Comparison of ENCODE assay signal across 14 cellular contexts in genomic region chr16:11361043-11361442, GRCh38. TPM values are rescaled to one million over a fixed set of nuclear protein-coding genes. Genes with fewer than 3 reads are reported as not detected.
DNase-seq lines count a peak whose midpoint lies in the region; ATAC-seq and FAIRE-seq lines count a peak whose summit lies in the region.
"Had no signal": no experiment of that assay in that cellular context is flagged by ENCODE, and none has a peak within 500 bp of the region (broad histone marks: within the 10 kb centered on the region; RNA-seq: fewer than 3 reads in every experiment).

No MANE protein-coding gene starts in this region.

- no peak overlapping the region for H3K27ac ChIP-seq in CD4-positive, CD25-positive, alpha-beta regulatory T cell (ENCODE audit: insufficient read depth, low read length, poor library complexity, severe bottlenecking)
- no peak overlapping the region for H3K27ac ChIP-seq in naive thymus-derived CD4-positive, alpha-beta T cell (ENCODE audit: low read depth, low read length)
- H3K27ac ChIP-seq: epithelial cell of prostate had no signal

- peak overlapping the region in 2 of 4 donors; percentile 83 to 87 for H3K4me3 Mint-ChIP-seq in CD4-positive, CD25-positive, alpha-beta regulatory T cell
- H3K4me3 Mint-ChIP-seq in activated naive CD8-positive, alpha-beta T cell treated with anti-CD3 and anti-CD28 coated beads for 36 hours = peak overlapping the region; percentile 54
- peak overlapping the region; percentile 75 to 87 (median 84) for H3K4me3 Mint-ChIP-seq in naive thymus-derived CD4-positive, alpha-beta T cell
- H3K4me3 Mint-ChIP-seq: neural crest cell had no signal

- H3K4me3 ChIP-seq in CD4-positive, CD25-positive, alpha-beta regulatory T cell (ENCODE audit: low read depth, low read length) = peak overlapping the region; percentile 79
- H3K4me3 ChIP-seq in naive thymus-derived CD4-positive, alpha-beta T cell (ENCODE audit: low read length) = no peak overlapping the region
- H3K4me3 ChIP-seq: left lung had no signal

- no peak for FAIRE-seq in urothelium cell line (lab: Jason Lieb, UNC)

- peak overlapping the region in 1 of 3 donors; percentile 54 for H3K27ac Mint-ChIP-seq in CD4-positive, CD25-positive, alpha-beta regulatory T cell
- no peak overlapping the region for H3K27ac Mint-ChIP-seq in activated naive CD8-positive, alpha-beta T cell treated with anti-CD3 and anti-CD28 coated beads for 36 hours
- peak overlapping the region in 3 of 9 donors; percentile 46 to 82 (median 50) for H3K27ac Mint-ChIP-seq in naive thymus-derived CD4-positive, alpha-beta T cell

- H3K4me1 Mint-ChIP-seq in CD4-positive, CD25-positive, alpha-beta regulatory T cell = peaks cover 12 to 52% (median 29%) of the 10 kb centered on the region in 4 donors
- H3K4me1 Mint-ChIP-seq in activated naive CD8-positive, alpha-beta T cell treated with anti-CD3 and anti-CD28 coated beads for 36 hours = peaks cover 51% of the 10 kb centered on the region
- peaks cover 33 to 80% (median 63%) of the 10 kb centered on the region in 7 donors for H3K4me1 Mint-ChIP-seq in naive thymus-derived CD4-positive, alpha-beta T cell

- peaks cover 31% of the 10 kb centered on the region for H3K4me1 ChIP-seq in CD4-positive, CD25-positive, alpha-beta regulatory T cell (ENCODE audit: control insufficient read depth, insufficient read depth, low read length, poor library complexity, severe bottlenecking)
- H3K4me1 ChIP-seq in naive thymus-derived CD4-positive, alpha-beta T cell (ENCODE audit: control insufficient read depth in 2 of 2, insufficient read depth in 2 of 2, low read length in 2 of 2) = peaks cover 18 to 37% of the 10 kb centered on the region in 2 donors

- H3K36me3 ChIP-seq in CD4-positive, CD25-positive, alpha-beta regulatory T cell (ENCODE audit: control insufficient read depth, insufficient read depth, low read length) = no peaks in the 10 kb centered on the region
- H3K36me3 ChIP-seq in naive thymus-derived CD4-positive, alpha-beta T cell (ENCODE audit: control insufficient read depth in 2 of 3, insufficient read depth in 3 of 3, low read length in 3 of 3) = no peaks in the 10 kb centered on the region
- H3K36me3 ChIP-seq: left lung had no signal

- no peak for ATAC-seq in CD4-positive, CD25-positive, alpha-beta regulatory T cell (ENCODE audit: low read depth in 2 of 2)
- no peak for ATAC-seq in naive thymus-derived CD4-positive, alpha-beta T cell
- ATAC-seq in GM21786 (IDR thresholded peaks at IDR 0.05; ENCODE audit: unreplicated experiment) = no peak
- ATAC-seq: left lung, right cardiac atrium had no signal

- H3K36me3 Mint-ChIP-seq in CD4-positive, CD25-positive, alpha-beta regulatory T cell = no peaks in the 10 kb centered on the region
- no peaks in the 10 kb centered on the region for H3K36me3 Mint-ChIP-seq in activated naive CD8-positive, alpha-beta T cell treated with anti-CD3 and anti-CD28 coated beads for 36 hours
- peaks cover 0 to 11% (median 0%) of the 10 kb centered on the region in 5 donors for H3K36me3 Mint-ChIP-seq in naive thymus-derived CD4-positive, alpha-beta T cell

- DNase-seq in CD4-positive, CD25-positive, alpha-beta regulatory T cell = no peak
- DNase-seq in EH (ENCODE audit: low read depth) (peak; percentile 57), NCI-H1417 (lab: John Stamatoyannopoulos, UW) (no peak), urothelium cell line (ENCODE audit: low spot score) (no peak)
- no peak for DNase-seq in activated naive CD8-positive, alpha-beta T cell treated with anti-CD3 and anti-CD28 coated beads for 36 hours
- no peak for DNase-seq in naive thymus-derived CD4-positive, alpha-beta T cell
- DNase-seq: activated CD4-positive, alpha-beta T cell treated with anti-CD3 and anti-CD28 coated beads for 4 hours; cerebellar nuclear complex; right cardiac atrium; stimulated activated CD4-positive, alpha-beta T cell treated with anti-CD3 and anti-CD28 coated beads, Interleukin-2, amount 100 ng/mL, for 48 hours had no signal

- CTCF ChIA-PET in naive thymus-derived CD4-positive, alpha-beta T cell (lab: Charles Lee) = no interaction called here

- POLR2A ChIA-PET in naive thymus-derived CD4-positive, alpha-beta T cell (lab: Charles Lee) = interaction anchor here (0.8 kb wide), 1 partner anchor 33 kb away, joined by 3 read pairs; no protein-coding TSS in a partner anchor

- intact Hi-C loops in naive thymus-derived CD4-positive, alpha-beta T cell (cut with micrococcal nuclease) = no loop called here

- peaks cover 13% of the 10 kb centered on the region for H3K27me3 Mint-ChIP-seq in CD4-positive, CD25-positive, alpha-beta regulatory T cell
- peaks cover 20% of the 10 kb centered on the region for H3K27me3 Mint-ChIP-seq in activated naive CD8-positive, alpha-beta T cell treated with anti-CD3 and anti-CD28 coated beads for 36 hours
- H3K27me3 Mint-ChIP-seq in naive thymus-derived CD4-positive, alpha-beta T cell = peaks cover 0 to 35% (median 5%) of the 10 kb centered on the region in 5 donors

- no peaks in the 10 kb centered on the region for H3K9me3 ChIP-seq in CD4-positive, CD25-positive, alpha-beta regulatory T cell (ENCODE audit: control insufficient read depth in 2 of 2, low read length in 2 of 2)
- no peaks in the 10 kb centered on the region for H3K9me3 ChIP-seq in naive thymus-derived CD4-positive, alpha-beta T cell (ENCODE audit: control insufficient read depth in 2 of 3, low read length in 3 of 3)
- H3K9me3 ChIP-seq: left lung had no signal

- H3K27me3 ChIP-seq in CD4-positive, CD25-positive, alpha-beta regulatory T cell (ENCODE audit: control insufficient read depth, insufficient read depth, low read length) = no peaks in the 10 kb centered on the region
- H3K27me3 ChIP-seq in naive thymus-derived CD4-positive, alpha-beta T cell (ENCODE audit: control insufficient read depth in 2 of 2, insufficient read depth in 2 of 2, low read length in 2 of 2) = no peaks in the 10 kb centered on the region

- no peaks in the 10 kb centered on the region for H3K9me3 Mint-ChIP-seq in CD4-positive, CD25-positive, alpha-beta regulatory T cell
- no peaks in the 10 kb centered on the region for H3K9me3 Mint-ChIP-seq in activated naive CD8-positive, alpha-beta T cell treated with anti-CD3 and anti-CD28 coated beads for 36 hours
- no peaks in the 10 kb centered on the region for H3K9me3 Mint-ChIP-seq in naive thymus-derived CD4-positive, alpha-beta T cell
- H3K9me3 Mint-ChIP-seq: neural crest cell had no signal

RNA-seq across cellular contexts. Expression of gene RMI2, which starts 15.8 kb away (rescaled TPM):
- 4.3 TPM for total RNA-seq in CD4-positive, CD25-positive, alpha-beta regulatory T cell
- polyA plus RNA-seq in CD4-positive, CD25-positive, alpha-beta regulatory T cell = 10 to 100 TPM in 2 of 4 donors, 1 to 10 TPM in 2; 7.4 to 15.3 (median 11.1) TPM
- total RNA-seq in activated naive CD8-positive, alpha-beta T cell treated with anti-CD3 and anti-CD28 coated beads for 36 hours = 10 to 100 TPM; 50.1 to 56.1 TPM
- 10 to 100 TPM in 1 of 5 experiments, 1 to 10 TPM in 4; 1.8 to 57.0 (median 3.3) TPM for total RNA-seq in naive thymus-derived CD4-positive, alpha-beta T cell
- polyA plus RNA-seq in naive thymus-derived CD4-positive, alpha-beta T cell = 10 to 100 TPM in 1 of 2 donors, 1 to 10 TPM in 1; 7.1 to 13.3 TPM
